Comparison of ENCODE assay signal across 27 cellular contexts in genomic region chr17:82178499-82179290, GRCh38. TPM values are rescaled to one million over a fixed set of nuclear protein-coding genes. Genes with fewer than 3 reads are reported as not detected.
A peak's percentile ranks its signal among the peaks of the same experiment; 100 is the strongest.
DNase-seq lines count a peak whose midpoint lies in the region; ATAC-seq and TF ChIP-seq lines count a peak whose summit lies in the region.
"Had no signal": no experiment of that assay in that cellular context is flagged by ENCODE, and none has a peak within 500 bp of the region (broad histone marks: within the 10 kb centered on the region; RNA-seq: fewer than 3 reads in every experiment).

No MANE protein-coding gene starts in this region.

- H2BK120ac ChIP-seq in trophoblast cell (ENCODE audit: insufficient read depth, low read length, poor library complexity) = no peak overlapping the region

- H2BK5ac ChIP-seq in trophoblast cell (ENCODE audit: low read depth, low read length, poor library complexity) = no peak overlapping the region

- H3K14ac ChIP-seq in trophoblast cell (ENCODE audit: low read length) = no peak overlapping the region

- no peak for DNase-seq in central memory CD8-positive, alpha-beta T cell (ENCODE audit: low spot score in 2 of 2)
- DNase-seq in left lobe of liver (ENCODE audit: low spot score) = no peak
- no peak for DNase-seq in trophoblast cell
- DNase-seq in uterus = peak; percentile 55 to 63
- DNase-seq in OCI-M1 (lab: John Stamatoyannopoulos, UW) = no peak
- DNase-seq: AML-193; C1 segment of cervical spinal cord; Caco-2; CD8-positive, alpha-beta T cell; HCEC 1CT; MM.1S; NCI-H1417 treated with DMSO at 0.1 percent for 48 hours; NCI-H1694 treated with DMSO at 0.1 percent for 48 hours; NCI-H2081 treated with DMSO at 0.1 percent for 48 hours; NCI-H2171; NCI-H226; NCI-H510A; NCI-H69; SHP77 treated with DMSO at 0.1 percent for 48 hours had no signal

- WGBS in trophoblast cell (ENCODE audit: extremely low coverage, insufficient coverage, insufficient read length) = no CpG with 5 or more reads among the region's 25 CpGs

- H2BK12ac ChIP-seq in trophoblast cell (ENCODE audit: low read length) = no peak overlapping the region

- H3K9me3 Mint-ChIP-seq in central memory CD8-positive, alpha-beta T cell = no peaks in the 10 kb centered on the region
- H3K9me3 Mint-ChIP-seq: CD8-positive, alpha-beta T cell; GM23338; IgD-negative memory B cell had no signal

- H3K4me1 ChIP-seq in trophoblast cell (ENCODE audit: control insufficient read depth in 1 of 2, insufficient read depth in 2 of 2, low read length in 2 of 2) = peaks cover 3 to 4% of the 10 kb centered on the region in 2 experiments
- peaks cover 0 to 3% of the 10 kb centered on the region in 2 donors for H3K4me1 ChIP-seq in uterus
- H3K4me1 ChIP-seq: A549 had no signal

- no peaks in the 10 kb centered on the region for H3K4me1 Mint-ChIP-seq in central memory CD8-positive, alpha-beta T cell
- H3K4me1 Mint-ChIP-seq: IgD-negative memory B cell had no signal

- H2AFZ ChIP-seq in trophoblast cell (ENCODE audit: insufficient read depth, low read length, poor library complexity) = no peak overlapping the region
- H2AFZ ChIP-seq: GM23338 had no signal

- no peak overlapping the region for H3K4ac ChIP-seq in trophoblast cell (ENCODE audit: low read depth, low read length)

- H3K18ac ChIP-seq in trophoblast cell (ENCODE audit: low read length) = no peak overlapping the region

- no peaks in the 10 kb centered on the region for H3K79me1 ChIP-seq in trophoblast cell (ENCODE audit: low read length)

- no peak overlapping the region for H3K4me2 ChIP-seq in trophoblast cell (ENCODE audit: low read length)
- H3K4me2 ChIP-seq: A549, GM23338, KMS-11 had no signal

- H4K12ac ChIP-seq in trophoblast cell (ENCODE audit: low read depth, low read length) = no peak overlapping the region

- TF ChIP-seq POLR2A in uterus (IDR thresholded peaks at IDR 0.05) = no peak

- no peak overlapping the region for H3K23ac ChIP-seq in trophoblast cell (ENCODE audit: low read length)

- H3K27me3 ChIP-seq in trophoblast cell (ENCODE audit: insufficient read depth, low read length) (no peaks in the 10 kb centered on the region), uterus (no peaks in the 10 kb centered on the region)

- no peak overlapping the region for H3K27ac ChIP-seq in trophoblast cell (ENCODE audit: low read depth, low read length)
- peak overlapping the region; percentile 28 to 61 for H3K27ac ChIP-seq in uterus
- H3K27ac ChIP-seq: A549, KMS-11, RWPE1 had no signal

- H3K79me2 ChIP-seq in trophoblast cell (ENCODE audit: control insufficient read depth, insufficient read depth, low read length, poor library complexity) = no peaks in the 10 kb centered on the region

- ATAC-seq in central memory CD8-positive, alpha-beta T cell (replicated peaks; ENCODE audit: extremely low read depth, poor library complexity, severe bottlenecking) = no peak
- peak; percentile 8 for ATAC-seq in left lobe of liver
- ATAC-seq in GM19351 (IDR thresholded peaks at IDR 0.05; ENCODE audit: unreplicated experiment) = no peak
- ATAC-seq in GM21515 (IDR thresholded peaks at IDR 0.05; ENCODE audit: unreplicated experiment) = no peak
- ATAC-seq: CD8-positive, alpha-beta T cell; GM12878; GM23338 had no signal

- H3K36me3 ChIP-seq in trophoblast cell (ENCODE audit: control insufficient read depth in 1 of 2, insufficient read depth in 2 of 2, low read length in 2 of 2) (peaks cover 21 to 27% of the 10 kb centered on the region in 2 experiments), uterus (no peaks in the 10 kb centered on the region)

- peaks cover 11% of the 10 kb centered on the region for H3K36me3 Mint-ChIP-seq in central memory CD8-positive, alpha-beta T cell (ENCODE audit: insufficient read depth)

- no peak overlapping the region for H4K91ac ChIP-seq in trophoblast cell (ENCODE audit: low read depth, low read length)

- no peak overlapping the region for H3K4me3 Mint-ChIP-seq in central memory CD8-positive, alpha-beta T cell
- H3K4me3 Mint-ChIP-seq: CD8-positive, alpha-beta T cell; GM23338; IgD-negative memory B cell had no signal

- no peak overlapping the region for H2AK5ac ChIP-seq in trophoblast cell (ENCODE audit: low read length)

- H3K9ac ChIP-seq in trophoblast cell (ENCODE audit: low read length) = peak overlapping the region; percentile 49
- H3K9ac ChIP-seq: KMS-11 had no signal

- intact Hi-C loops in uterus (cut with DNase I; ENCODE audit: low total_unique reads) = no loop called here

- H3K27me3 Mint-ChIP-seq in central memory CD8-positive, alpha-beta T cell = no peaks in the 10 kb centered on the region
- H3K27me3 Mint-ChIP-seq: IgD-negative memory B cell had no signal

- TF ChIP-seq CTCF in uterus (IDR thresholded peaks at IDR 0.05) = no peak

- no peak overlapping the region for H4K8ac ChIP-seq in trophoblast cell (ENCODE audit: low read depth, low read length)

- H3K27ac Mint-ChIP-seq in central memory CD8-positive, alpha-beta T cell (ENCODE audit: low read depth) = peak overlapping the region; percentile 76
- H3K27ac Mint-ChIP-seq: CD8-positive, alpha-beta T cell; GM23338; IgD-negative memory B cell had no signal

- H3K4me3 ChIP-seq in trophoblast cell (ENCODE audit: low read depth, low read length) (no peak overlapping the region), uterus (no peak overlapping the region)
- H3K4me3 ChIP-seq: A549, GM12878, GM23338 had no signal

- H3K9me3 ChIP-seq in trophoblast cell (ENCODE audit: insufficient read depth, low read depth, low read length) = peaks cover 5% of the 10 kb centered on the region
- no peaks in the 10 kb centered on the region for H3K9me3 ChIP-seq in uterus
- H3K9me3 ChIP-seq: A549, Caco-2 had no signal

RNA-seq across cellular contexts. Expression of gene CCDC57, which starts 33.9 kb away (rescaled TPM):
- total RNA-seq in left lobe of liver = 32.8 TPM
- polyA plus RNA-seq in trophoblast cell (2013) = 16.0 and 17.2 TPM in 2 replicates
- 10 to 100 TPM in 2 of 4 donors, 1 to 10 TPM in 2; 4.4 to 88.2 (median 17.6) TPM for total RNA-seq in uterus

RNA-seq across cellular contexts. Expression of gene SLC16A3, which starts 50.1 kb away (rescaled TPM):
- 6.9 TPM for total RNA-seq in left lobe of liver
- 106 and 112 TPM in 2 replicates for polyA plus RNA-seq in trophoblast cell (2013)
- total RNA-seq in uterus = 10 to 100 TPM in 2 of 4 donors, 1 to 10 TPM in 2; 1.5 to 28.6 (median 12.2) TPM

Comparison
In these comparisons a context has a peak if more than half of its experiments do, and no peak if none do; other contexts are left out.
1. DNase-seq: peak in uterus (2 of 2); none in central memory CD8-positive, alpha-beta T cell (0 of 2), left lobe of liver (single experiment), trophoblast cell (0 of 2) and OCI-M1 (single experiment).